11 cellular contexts compared by ENCODE assay signal in the genomic region with DNA sequence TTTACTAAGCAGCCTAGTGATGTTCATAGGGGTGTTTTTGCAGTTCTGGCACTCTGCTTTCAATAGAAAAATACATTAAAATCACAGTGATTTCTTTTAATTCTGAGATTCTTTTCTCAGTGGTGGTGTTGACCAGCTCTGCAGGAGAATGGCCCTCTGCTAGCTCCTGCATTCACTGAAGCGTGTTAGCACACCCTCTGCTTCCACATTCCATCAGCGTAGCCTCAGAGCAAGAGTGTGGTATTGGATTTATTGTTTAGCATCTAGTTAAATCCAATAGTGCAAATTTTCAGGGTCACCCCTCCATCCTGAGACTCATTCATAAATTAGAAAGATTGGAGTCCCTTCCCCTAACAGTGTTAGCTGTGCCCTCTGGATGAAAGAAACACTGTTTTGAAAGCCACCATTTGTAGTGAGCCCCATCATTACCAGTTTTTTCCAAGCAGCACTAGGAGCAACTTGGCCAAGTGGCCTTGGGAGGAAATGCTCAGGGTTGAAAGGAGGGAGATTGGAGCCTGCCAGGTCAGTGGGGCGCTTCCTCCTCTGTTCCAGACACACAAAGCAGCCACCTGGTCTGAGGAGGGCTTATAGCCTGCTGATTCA. TPM values are rescaled to one million over a fixed set of nuclear protein-coding genes. Genes with fewer than 3 reads are reported as not detected.
A peak's percentile ranks its signal among the peaks of the same experiment; 100 is the strongest.
DNase-seq lines count a peak whose midpoint lies in the region; ATAC-seq and TF ChIP-seq lines count a peak whose summit lies in the region.
"Had no signal": no experiment of that assay in that cellular context is flagged by ENCODE, and none has a peak within 500 bp of the region (broad histone marks: within the 10 kb centered on the region; RNA-seq: fewer than 3 reads in every experiment).

No MANE protein-coding gene starts in this region.

- H3K9ac ChIP-seq in colonic mucosa (ENCODE audit: low read depth in 2 of 2, low read length in 2 of 2): no peak overlapping the region

- POLR2A ChIA-PET in HEK293 (lab: Yijun Ruan, JAX): no interaction called here

- no peak overlapping the region for H3K4me3 ChIP-seq in HEK293 (ENCODE audit: low read depth, low read length)
- H3K4me3 ChIP-seq in colonic mucosa: no peak overlapping the region

- 0 out of 2 replicates have a peak overlapping the region, but pooled peaks have one; percentile 32 for H3K27ac ChIP-seq in HEK293 (ENCODE audit: extremely low read depth, low read depth, low read length)
- H3K27ac ChIP-seq in colonic mucosa: no peak overlapping the region

- DNase-seq in astrocyte of the hippocampus (ENCODE audit: low read depth, low spot score): peak; percentile 72
- peak; percentile 91 for DNase-seq in kidney glomerular epithelial cell (lab: John Stamatoyannopoulos, UW)
- peak; percentile 83 for DNase-seq in renal cortical epithelial cell (ENCODE audit: low read depth)
- no peak for DNase-seq in colonic mucosa
- DNase-seq in left colon: no peak
- DNase-seq: GDM1, NCI-H1048 had no signal

- TF ChIP-seq CTCF in HEK293 (tag by site-specific recombination; IDR thresholded peaks at IDR 0.05): no peak
- no peak for TF ChIP-seq CTCF in colonic mucosa (IDR thresholded peaks at IDR 0.05)

- H3K9me3 ChIP-seq in HEK293 (ENCODE audit: control insufficient read depth, insufficient read depth, low read depth, low read length): no peaks in the 10 kb centered on the region
- no peaks in the 10 kb centered on the region for H3K9me3 ChIP-seq in colonic mucosa

- peaks cover 13% of the 10 kb centered on the region for H3K4me1 ChIP-seq in HEK293 (ENCODE audit: control insufficient read depth, insufficient read depth, low read length)
- H3K4me1 ChIP-seq in colonic mucosa: peaks cover 9% of the 10 kb centered on the region

- no peaks in the 10 kb centered on the region for H3K27me3 ChIP-seq in colonic mucosa

- H3K36me3 ChIP-seq in HEK293 (ENCODE audit: control insufficient read depth in 2 of 2, insufficient read depth in 1 of 2, low read length in 2 of 2) (peaks cover 0 to 36% of the 10 kb centered on the region in 2 experiments; a peak in 1 of 3 replicates), colonic mucosa (no peaks in the 10 kb centered on the region)

- CTCF ChIA-PET in HEK293 (lab: Yijun Ruan, JAX): interaction anchor here (0.6 to 2.1 kb wide), 8 partner anchors 10 to 449 kb away, joined by 3 to 8 read pairs (median 4); partner anchors contain the start of gene B9D1

- intact Hi-C loops in colonic mucosa (cut with DNase I): no loop called here
- intact Hi-C loops in left colon (cut with DNase I, micrococcal nuclease): no loop called here

- no peak for ATAC-seq in HG03280 (IDR thresholded peaks at IDR 0.05; ENCODE audit: unreplicated experiment)
- no peak for ATAC-seq in GM19328 (IDR thresholded peaks at IDR 0.05; ENCODE audit: unreplicated experiment)
- ATAC-seq in left colon: no peak
- ATAC-seq: activated naive CD4-positive, alpha-beta T cell treated with anti-CD3 and anti-CD28 coated beads, Interleukin-2, amount 50 U/mL, for 72 hours had no signal

TF ChIP-seq in HEK293, 187 proteins besides CTCF, POLR2A, EP300 and RAD21:
- TF ChIP-seq ZNF335 (tag by site-specific recombination; conservative IDR thresholded peaks at IDR 0.05) (0 out of 2 replicates have a peak, but pooled peaks have one; percentile 13), REPIN1 (tag by site-specific recombination; IDR thresholded peaks at IDR 0.05; ENCODE audit: low read depth) (no peak), ZNF501 (tag by site-specific recombination; IDR thresholded peaks at IDR 0.05) (no peak)

RNA-seq across cellular contexts. Expression of gene B9D1, which starts 45.7 kb away (rescaled TPM):
- total RNA-seq in renal cortical epithelial cell (25.9 and 40.8 TPM in 2 replicates), colonic mucosa (10 to 100 TPM in 1 of 2 donors, 1 to 10 TPM in 1; 5.6 to 11.9 TPM), left colon (1 to 10 TPM; 7.1 to 7.3 TPM)

Comparison
In these comparisons a context has a peak if more than half of its experiments do, and no peak if none do; other contexts are left out.
1. DNase-seq: peak in astrocyte of the hippocampus (single experiment), kidney glomerular epithelial cell (single experiment) and renal cortical epithelial cell (single experiment); none in colonic mucosa (single experiment) and left colon (0 of 2).